Comparison of ENCODE assay signal across 2 cellular contexts in the genomic region with DNA sequence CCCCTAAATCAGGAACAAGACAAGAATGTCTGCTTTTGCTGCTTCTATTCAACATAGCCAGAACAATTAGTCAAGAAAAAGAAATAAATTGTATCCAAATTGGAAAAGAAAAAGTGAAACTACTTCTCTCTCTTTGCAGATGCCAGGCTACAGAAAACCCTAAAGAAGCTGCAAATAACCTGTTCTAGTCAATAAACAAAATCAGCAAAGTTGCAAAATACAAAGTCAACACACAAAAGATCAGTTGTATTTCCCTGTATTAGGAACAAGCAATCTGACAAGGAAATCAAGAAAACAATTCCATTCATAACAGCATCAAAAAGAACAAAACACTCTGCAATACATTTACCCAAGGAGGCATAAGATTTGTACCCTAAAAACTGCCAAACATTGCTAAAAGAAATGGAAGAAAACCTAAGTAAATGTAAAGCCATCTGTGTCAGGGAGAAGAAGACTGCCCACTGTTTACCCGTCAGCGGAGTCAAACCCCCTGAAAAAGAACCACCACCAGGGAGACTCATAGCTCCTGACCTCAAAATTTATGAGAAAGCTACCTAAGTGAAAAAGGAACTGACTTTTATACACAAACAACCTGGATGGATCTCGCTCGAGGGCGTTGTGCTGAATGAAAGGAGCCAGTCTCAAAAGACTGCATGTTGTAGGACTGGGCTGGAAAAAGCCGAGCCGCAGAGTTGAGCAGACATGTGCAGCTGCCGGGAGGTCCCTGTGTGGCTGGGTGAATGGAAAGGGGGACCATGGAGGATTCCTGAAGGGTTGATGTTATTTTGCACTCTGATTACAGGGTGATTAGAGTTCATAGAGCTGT.
TF ChIP-seq lines count a peak whose summit lies in the region.

No MANE protein-coding gene starts in this region.

TF ChIP-seq in liver, 16 proteins besides CTCF, POLR2A, EP300 and RAD21:
- TF ChIP-seq RXRA (IDR thresholded peaks at IDR 0.05) (peak; percentile 0 to 29), JUND (IDR thresholded peaks at IDR 0.05) (no peak), NR2F2 (IDR thresholded peaks at IDR 0.05) (no peak), FOXA1 (IDR thresholded peaks at IDR 0.05) (peak; percentile 70), FOXA2 (IDR thresholded peaks at IDR 0.05) (peak; percentile 76), TAF1 (conservative IDR thresholded peaks at IDR 0.05) (no peak), HNF4G (IDR thresholded peaks at IDR 0.05) (no peak), GABPA (IDR thresholded peaks at IDR 0.05 in 1 of 2, conservative IDR thresholded peaks at IDR 0.05 in 1 of 2) (no peak), SP1 (IDR thresholded peaks at IDR 0.05) (peak; percentile 43), HNF4A (conservative IDR thresholded peaks at IDR 0.05) (peak; percentile 36 to 48), EGR1 (IDR thresholded peaks at IDR 0.05; ENCODE audit: low read depth in 2 of 2) (no peak), YY1 (IDR thresholded peaks at IDR 0.05) (no peak)
- TF ChIP-seq, protein P1, sequence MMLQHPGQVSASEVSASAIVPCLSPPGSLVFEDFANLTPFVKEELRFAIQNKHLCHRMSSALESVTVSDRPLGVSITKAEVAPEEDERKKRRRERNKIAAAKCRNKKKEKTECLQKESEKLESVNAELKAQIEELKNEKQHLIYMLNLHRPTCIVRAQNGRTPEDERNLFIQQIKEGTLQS (IDR thresholded peaks at IDR 0.05), result no peak
- TF ChIP-seq, protein P2, sequence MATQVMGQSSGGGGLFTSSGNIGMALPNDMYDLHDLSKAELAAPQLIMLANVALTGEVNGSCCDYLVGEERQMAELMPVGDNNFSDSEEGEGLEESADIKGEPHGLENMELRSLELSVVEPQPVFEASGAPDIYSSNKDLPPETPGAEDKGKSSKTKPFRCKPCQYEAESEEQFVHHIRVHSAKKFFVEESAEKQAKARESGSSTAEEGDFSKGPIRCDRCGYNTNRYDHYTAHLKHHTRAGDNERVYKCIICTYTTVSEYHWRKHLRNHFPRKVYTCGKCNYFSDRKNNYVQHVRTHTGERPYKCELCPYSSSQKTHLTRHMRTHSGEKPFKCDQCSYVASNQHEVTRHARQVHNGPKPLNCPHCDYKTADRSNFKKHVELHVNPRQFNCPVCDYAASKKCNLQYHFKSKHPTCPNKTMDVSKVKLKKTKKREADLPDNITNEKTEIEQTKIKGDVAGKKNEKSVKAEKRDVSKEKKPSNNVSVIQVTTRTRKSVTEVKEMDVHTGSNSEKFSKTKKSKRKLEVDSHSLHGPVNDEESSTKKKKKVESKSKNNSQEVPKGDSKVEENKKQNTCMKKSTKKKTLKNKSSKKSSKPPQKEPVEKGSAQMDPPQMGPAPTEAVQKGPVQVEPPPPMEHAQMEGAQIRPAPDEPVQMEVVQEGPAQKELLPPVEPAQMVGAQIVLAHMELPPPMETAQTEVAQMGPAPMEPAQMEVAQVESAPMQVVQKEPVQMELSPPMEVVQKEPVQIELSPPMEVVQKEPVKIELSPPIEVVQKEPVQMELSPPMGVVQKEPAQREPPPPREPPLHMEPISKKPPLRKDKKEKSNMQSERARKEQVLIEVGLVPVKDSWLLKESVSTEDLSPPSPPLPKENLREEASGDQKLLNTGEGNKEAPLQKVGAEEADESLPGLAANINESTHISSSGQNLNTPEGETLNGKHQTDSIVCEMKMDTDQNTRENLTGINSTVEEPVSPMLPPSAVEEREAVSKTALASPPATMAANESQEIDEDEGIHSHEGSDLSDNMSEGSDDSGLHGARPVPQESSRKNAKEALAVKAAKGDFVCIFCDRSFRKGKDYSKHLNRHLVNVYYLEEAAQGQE (IDR thresholded peaks at IDR 0.05), result no peak
- TF ChIP-seq, protein P3, sequence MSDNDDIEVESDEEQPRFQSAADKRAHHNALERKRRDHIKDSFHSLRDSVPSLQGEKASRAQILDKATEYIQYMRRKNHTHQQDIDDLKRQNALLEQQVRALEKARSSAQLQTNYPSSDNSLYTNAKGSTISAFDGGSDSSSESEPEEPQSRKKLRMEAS (IDR thresholded peaks at IDR 0.05), result no peak
- TF ChIP-seq, protein P4, sequence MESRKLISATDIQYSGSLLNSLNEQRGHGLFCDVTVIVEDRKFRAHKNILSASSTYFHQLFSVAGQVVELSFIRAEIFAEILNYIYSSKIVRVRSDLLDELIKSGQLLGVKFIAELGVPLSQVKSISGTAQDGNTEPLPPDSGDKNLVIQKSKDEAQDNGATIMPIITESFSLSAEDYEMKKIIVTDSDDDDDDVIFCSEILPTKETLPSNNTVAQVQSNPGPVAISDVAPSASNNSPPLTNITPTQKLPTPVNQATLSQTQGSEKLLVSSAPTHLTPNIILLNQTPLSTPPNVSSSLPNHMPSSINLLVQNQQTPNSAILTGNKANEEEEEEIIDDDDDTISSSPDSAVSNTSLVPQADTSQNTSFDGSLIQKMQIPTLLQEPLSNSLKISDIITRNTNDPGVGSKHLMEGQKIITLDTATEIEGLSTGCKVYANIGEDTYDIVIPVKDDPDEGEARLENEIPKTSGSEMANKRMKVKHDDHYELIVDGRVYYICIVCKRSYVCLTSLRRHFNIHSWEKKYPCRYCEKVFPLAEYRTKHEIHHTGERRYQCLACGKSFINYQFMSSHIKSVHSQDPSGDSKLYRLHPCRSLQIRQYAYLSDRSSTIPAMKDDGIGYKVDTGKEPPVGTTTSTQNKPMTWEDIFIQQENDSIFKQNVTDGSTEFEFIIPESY (IDR thresholded peaks at IDR 0.05), result no peak

TF ChIP-seq in HepG2, 621 proteins besides CTCF, POLR2A, EP300 and RAD21:
- TF ChIP-seq ZZZ3 (CRISPR knock-in tag; IDR thresholded peaks at IDR 0.05; ENCODE audit: borderline replicate concordance), result no peak
